ENCODE assay signal across 12 cellular contexts in genomic region chr11:63608353-63609345, GRCh38. TPM values are rescaled to one million over a fixed set of nuclear protein-coding genes. Genes with fewer than 3 reads are reported as not detected.
DNase-seq lines count a peak whose midpoint lies in the region; ATAC-seq and TF ChIP-seq lines count a peak whose summit lies in the region.
"Had no signal": no experiment of that assay in that cellular context is flagged by ENCODE, and none has a peak within 500 bp of the region (broad histone marks: within the 10 kb centered on the region; RNA-seq: fewer than 3 reads in every experiment).

No MANE protein-coding gene starts in this region.

- peaks cover 22% of the 10 kb centered on the region for H3K4me1 Mint-ChIP-seq in activated CD8-positive, alpha-beta memory T cell treated with anti-CD3 and anti-CD28 coated beads, Interleukin-2, amount 10 ng/mL, durations not matched to agents 7 days and 5 days
- H3K4me1 Mint-ChIP-seq in central memory CD8-positive, alpha-beta T cell = peaks cover 39% of the 10 kb centered on the region

- no peaks in the 10 kb centered on the region for H3K79me2 ChIP-seq in smooth muscle cell (ENCODE audit: low read depth)

- ATAC-seq in activated CD8-positive, alpha-beta memory T cell treated with anti-CD3 and anti-CD28 coated beads, Interleukin-2, amount 10 ng/mL, durations not matched to agents 7 days and 5 days = no peak
- no peak for ATAC-seq in central memory CD8-positive, alpha-beta T cell (replicated peaks; ENCODE audit: extremely low read depth, poor library complexity, severe bottlenecking)
- no peak for ATAC-seq in lung (ENCODE audit: insufficient read depth, low FRiP score)

- no peak overlapping the region for H3K4me3 Mint-ChIP-seq in activated CD8-positive, alpha-beta memory T cell treated with anti-CD3 and anti-CD28 coated beads, Interleukin-2, amount 10 ng/mL, durations not matched to agents 7 days and 5 days
- H3K4me3 Mint-ChIP-seq in central memory CD8-positive, alpha-beta T cell = no peak overlapping the region
- H3K4me3 Mint-ChIP-seq: activated B cell treated with CpG ODN at 0.5 μM for 24 hours had no signal

- H3K4me2 ChIP-seq in smooth muscle cell = no peak overlapping the region

- no peak overlapping the region for H3K9ac ChIP-seq in smooth muscle cell (ENCODE audit: low read depth)

- no peaks in the 10 kb centered on the region for H3K36me3 Mint-ChIP-seq in activated CD8-positive, alpha-beta memory T cell treated with anti-CD3 and anti-CD28 coated beads, Interleukin-2, amount 10 ng/mL, durations not matched to agents 7 days and 5 days
- H3K36me3 Mint-ChIP-seq in central memory CD8-positive, alpha-beta T cell (ENCODE audit: insufficient read depth) = peaks cover 3% of the 10 kb centered on the region

- 83 to 90% methylated on average over 11 of the region's 11 CpGs for WGBS in lung, 2 donors
- 47 to 54% methylated on average over 11 of the region's 11 CpGs for WGBS in tibial nerve, 2 donors
- WGBS in smooth muscle cell (ENCODE audit: low lambda C conversion rate) = 85% methylated on average over 11 of the region's 11 CpGs

- H3K4me1 ChIP-seq in lung (ENCODE audit: control insufficient read depth in 2 of 2, insufficient read depth in 2 of 2, low read length in 2 of 2) = peaks cover 3 to 14% of the 10 kb centered on the region in 2 donors
- peaks cover 0 to 83% (median 46%) of the 10 kb centered on the region in 4 donors for H3K4me1 ChIP-seq in tibial nerve
- peaks cover 10% of the 10 kb centered on the region for H3K4me1 ChIP-seq in smooth muscle cell (ENCODE audit: low read depth)

- DNase-seq in activated CD8-positive, alpha-beta memory T cell treated with anti-CD3 and anti-CD28 coated beads, Interleukin-2, amount 50 U/mL, for 48 hours = peak; percentile 42
- no peak for DNase-seq in activated CD8-positive, alpha-beta memory T cell treated with anti-CD3 and anti-CD28 coated beads, Interleukin-2, amount 10 ng/mL, durations not matched to agents 7 days and 5 days
- no peak for DNase-seq in central memory CD8-positive, alpha-beta T cell (ENCODE audit: low spot score in 2 of 2)
- DNase-seq in lung (ENCODE audit: low spot score) (no peak), tibial nerve (ENCODE audit: low spot score in 2 of 2) (no peak), smooth muscle cell (lab: John Stamatoyannopoulos, UW; ENCODE audit: unreplicated experiment) (no peak), medulla oblongata (ENCODE audit: extremely low spot score) (no peak), NCI-H524 treated with DMSO at 0.1 percent for 48 hours (lab: John Stamatoyannopoulos, UW) (no peak)
- DNase-seq: activated B cell treated with CpG ODN at 0.5 μM for 24 hours, NCI-H748 treated with DMSO at 0.1 percent for 48 hours had no signal

- H3K27me3 ChIP-seq in lung (ENCODE audit: control insufficient read depth, insufficient read depth) (no peaks in the 10 kb centered on the region), tibial nerve (no peaks in the 10 kb centered on the region), smooth muscle cell (ENCODE audit: low read depth) (peaks cover 23% of the 10 kb centered on the region)
- H3K27me3 ChIP-seq: adrenal gland had no signal

- H3K9me3 Mint-ChIP-seq in activated CD8-positive, alpha-beta memory T cell treated with anti-CD3 and anti-CD28 coated beads, Interleukin-2, amount 10 ng/mL, durations not matched to agents 7 days and 5 days (ENCODE audit: low read depth) = no peaks in the 10 kb centered on the region
- no peaks in the 10 kb centered on the region for H3K9me3 Mint-ChIP-seq in central memory CD8-positive, alpha-beta T cell
- H3K9me3 Mint-ChIP-seq: activated B cell treated with CpG ODN at 0.5 μM for 24 hours had no signal

- CTCF ChIA-PET in activated CD8-positive, alpha-beta memory T cell treated with anti-CD3 and anti-CD28 coated beads, Interleukin-2, amount 10 ng/mL, durations not matched to agents 7 days and 5 days (lab: Charles Lee) = interaction anchor here (1.5 kb wide), 1 partner anchor 27 kb away, joined by 5 read pairs; no protein-coding TSS in a partner anchor

- H3F3A ChIP-seq in smooth muscle cell (ENCODE audit: low read depth) = no peaks in the 10 kb centered on the region

- H3K9me3 ChIP-seq in lung (ENCODE audit: control insufficient read depth in 2 of 2, insufficient read depth in 1 of 2, low read length in 1 of 2) (no peaks in the 10 kb centered on the region), tibial nerve (no peaks in the 10 kb centered on the region), smooth muscle cell (replicated peaks; ENCODE audit: low read depth) (no peaks in the 10 kb centered on the region)
- H3K9me3 ChIP-seq: adrenal gland had no signal

- no peak for TF ChIP-seq POLR2A in tibial nerve (IDR thresholded peaks at IDR 0.05)

- no peak for TF ChIP-seq EP300 in tibial nerve (IDR thresholded peaks at IDR 0.05)

- H3K27ac ChIP-seq in lung (ENCODE audit: low read depth in 1 of 2, low read length in 1 of 2) (peak overlapping the region; percentile 17 to 51), tibial nerve (peak overlapping the region; percentile 86 to 99 (median 91)), smooth muscle cell (ENCODE audit: low read depth) (no peak overlapping the region)

- no peaks in the 10 kb centered on the region for H3K27me3 Mint-ChIP-seq in activated CD8-positive, alpha-beta memory T cell treated with anti-CD3 and anti-CD28 coated beads, Interleukin-2, amount 10 ng/mL, durations not matched to agents 7 days and 5 days
- no peaks in the 10 kb centered on the region for H3K27me3 Mint-ChIP-seq in central memory CD8-positive, alpha-beta T cell

- H4K20me1 ChIP-seq in smooth muscle cell (ENCODE audit: low read depth) = no peaks in the 10 kb centered on the region

- H2AFZ ChIP-seq in smooth muscle cell (ENCODE audit: low read depth) = no peak overlapping the region

- H3K4me3 ChIP-seq in lung (no peak overlapping the region), tibial nerve (peak overlapping the region in 2 of 4 donors; percentile 17 to 69), smooth muscle cell (no peak overlapping the region)
- H3K4me3 ChIP-seq: adrenal gland had no signal

- H3K27ac Mint-ChIP-seq in activated CD8-positive, alpha-beta memory T cell treated with anti-CD3 and anti-CD28 coated beads, Interleukin-2, amount 10 ng/mL, durations not matched to agents 7 days and 5 days = no peak overlapping the region
- H3K27ac Mint-ChIP-seq in central memory CD8-positive, alpha-beta T cell (ENCODE audit: low read depth) = peak overlapping the region; percentile 83
- H3K27ac Mint-ChIP-seq: activated B cell treated with CpG ODN at 0.5 μM for 24 hours had no signal

- TF ChIP-seq CTCF in lung (IDR thresholded peaks at IDR 0.05; ENCODE audit: control extremely low read depth, extremely low read depth) (no peak), tibial nerve (IDR thresholded peaks at IDR 0.05) (no peak), smooth muscle cell (IDR thresholded peaks at IDR 0.05; ENCODE audit: borderline replicate concordance, insufficient read depth, poor library complexity, severe bottlenecking) (no peak)

- peaks cover 0 to 2% of the 10 kb centered on the region in 2 donors for H3K36me3 ChIP-seq in lung (ENCODE audit: control insufficient read depth in 2 of 2, insufficient read depth in 2 of 2, low read length in 2 of 2)
- peaks cover 0 to 8% (median 0%) of the 10 kb centered on the region in 3 donors for H3K36me3 ChIP-seq in tibial nerve
- no peaks in the 10 kb centered on the region for H3K36me3 ChIP-seq in smooth muscle cell (ENCODE audit: low read depth)
- H3K36me3 ChIP-seq: adrenal gland had no signal

RNA-seq across cellular contexts. Expression of gene PLAAT3, which starts 5.6 kb away (rescaled TPM):
- total RNA-seq in activated CD8-positive, alpha-beta memory T cell treated with anti-CD3 and anti-CD28 coated beads, Interleukin-2, amount 10 ng/mL, durations not matched to agents 7 days and 5 days = 10 to 100 TPM; 21.7 to 25.5 TPM
- total RNA-seq in lung (100 to 1,000 TPM in 1 of 2 donors, 10 to 100 TPM in 1; 12.7 to 124 TPM), tibial nerve (100 to 1,000 TPM; 140 to 185 (median 157) TPM), smooth muscle cell (2.5 and 5.2 TPM in 2 replicates)
- polyA plus RNA-seq in lung (100 to 1,000 TPM in 1 of 2 donors, 10 to 100 TPM in 1; 55.5 to 232 TPM), smooth muscle cell (0.90 and 5.0 TPM in 2 replicates)

RNA-seq across cellular contexts. Expression of gene PLAAT2, which starts 45.5 kb away (rescaled TPM):
- 1 to 10 TPM in 1 of 2 experiments, under 1 TPM in 1; 0.73 to 1.3 TPM for total RNA-seq in activated CD8-positive, alpha-beta memory T cell treated with anti-CD3 and anti-CD28 coated beads, Interleukin-2, amount 10 ng/mL, durations not matched to agents 7 days and 5 days
- total RNA-seq in lung = 1 to 10 TPM; 2.2 to 8.3 TPM
- 10 to 100 TPM; 21.3 to 29.8 TPM for polyA plus RNA-seq in lung
- under 1 TPM in 1 of 4 donors, not detected in 3; 0.90 TPM for total RNA-seq in tibial nerve
- not detected in 2 replicates for total RNA-seq in smooth muscle cell
- polyA plus RNA-seq in smooth muscle cell = not detected in 2 replicates
- total RNA-seq: A673, activated B cell treated with CpG ODN at 0.5 μM for 24 hours, adrenal gland had no signal
